8 cellular contexts compared by ENCODE assay signal in the genomic region with DNA sequence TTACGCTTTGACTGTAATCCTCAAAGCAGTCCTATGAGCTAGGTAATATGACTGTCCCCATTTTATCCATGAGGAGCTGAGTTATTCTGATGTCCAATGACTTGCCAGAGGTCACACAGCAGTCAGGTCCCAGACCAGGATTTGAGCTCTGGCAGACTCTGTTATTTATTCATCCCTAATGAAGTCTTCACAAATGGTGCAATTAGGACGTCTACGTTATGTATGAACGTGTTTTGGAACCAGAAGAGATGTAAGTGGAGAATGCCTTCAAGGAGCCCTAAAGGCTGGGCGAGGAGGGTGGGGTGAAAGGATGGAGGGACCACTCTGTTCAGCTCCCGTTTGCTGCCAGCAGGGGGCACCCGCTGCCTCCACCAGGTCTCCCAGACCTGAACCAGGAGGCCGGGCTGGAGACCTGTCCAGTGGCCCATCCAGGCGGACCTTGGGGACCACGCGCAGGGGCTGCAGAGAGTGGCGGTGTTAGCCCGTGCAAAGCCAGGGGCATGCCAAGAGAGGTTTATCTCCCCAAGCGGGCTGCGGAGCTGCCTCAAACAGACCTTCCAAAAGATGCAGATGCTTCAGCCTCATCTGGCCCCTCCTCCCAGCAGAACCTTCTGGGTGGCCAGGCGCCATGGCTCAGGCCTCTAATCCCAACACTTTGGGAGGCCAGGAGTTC. TPM values are rescaled to one million over a fixed set of nuclear protein-coding genes. Genes with fewer than 3 reads are reported as not detected.
DNase-seq lines count a peak whose midpoint lies in the region; ATAC-seq, FAIRE-seq and TF ChIP-seq lines count a peak whose summit lies in the region.

No MANE protein-coding gene starts in this region.

- FAIRE-seq in urothelium cell line (lab: Jason Lieb, UNC), result no peak

- no peak overlapping the region for H3K27ac ChIP-seq in DOHH2 (ENCODE audit: low read depth, low read length)
- H3K27ac ChIP-seq in SJSA1, result no peak overlapping the region
- H3K27ac ChIP-seq in gastroesophageal sphincter, result no peak overlapping the region
- no peak overlapping the region for H3K27ac ChIP-seq in parathyroid adenoma

- H3K9me2 ChIP-seq in DOHH2 (replicated peaks; ENCODE audit: control insufficient read depth, low read length), result no peaks in the 10 kb centered on the region

- H3K4me1 ChIP-seq in DOHH2 (ENCODE audit: control insufficient read depth, low read length), result peaks cover 11% of the 10 kb centered on the region
- H3K4me1 ChIP-seq in SJSA1 (replicated peaks), result no peaks in the 10 kb centered on the region
- no peaks in the 10 kb centered on the region for H3K4me1 ChIP-seq in gastroesophageal sphincter
- H3K4me1 ChIP-seq in parathyroid adenoma, result no peaks in the 10 kb centered on the region

- H3K36me3 ChIP-seq in DOHH2 (ENCODE audit: control insufficient read depth, low read length) (no peaks in the 10 kb centered on the region), SJSA1 (no peaks in the 10 kb centered on the region), gastroesophageal sphincter (no peaks in the 10 kb centered on the region), parathyroid adenoma (ENCODE audit: control insufficient read depth, insufficient read depth, low read length) (no peaks in the 10 kb centered on the region)

- peak; percentile 94 for TF ChIP-seq CTCF in DOHH2 (IDR thresholded peaks at IDR 0.05; ENCODE audit: low read depth, low read length, poor library complexity, severe bottlenecking)
- TF ChIP-seq CTCF in gastroesophageal sphincter (IDR thresholded peaks at IDR 0.05), result peak; percentile 39 to 70 (median 50)
- TF ChIP-seq CTCF in parathyroid adenoma (IDR thresholded peaks at IDR 0.05), result peak; percentile 86

- DNase-seq in HuH-7.5 (ENCODE audit: low spot score), result peak; percentile 77
- peak; percentile 50 to 71 for DNase-seq in SJSA1 (ENCODE audit: low read depth in 1 of 2, low spot score in 2 of 2)
- peak; percentile 63 for DNase-seq in activated effector memory CD4-positive, alpha-beta T cell treated with Interleukin-2 at 50 U/mL for 16 hours
- DNase-seq in urothelium cell line (ENCODE audit: low spot score), result peak; percentile 86

- H3K27me3 ChIP-seq in DOHH2 (ENCODE audit: control insufficient read depth, low read length), result peaks cover 9% of the 10 kb centered on the region
- H3K27me3 ChIP-seq in SJSA1 (replicated peaks), result peaks cover 17% of the 10 kb centered on the region
- H3K27me3 ChIP-seq in gastroesophageal sphincter, result peaks cover 60% of the 10 kb centered on the region
- no peaks in the 10 kb centered on the region for H3K27me3 ChIP-seq in parathyroid adenoma (ENCODE audit: control insufficient read depth, insufficient read depth, low read length)

- no peaks in the 10 kb centered on the region for H3K79me2 ChIP-seq in DOHH2 (ENCODE audit: control insufficient read depth, low read length)
- H3K79me2 ChIP-seq in parathyroid adenoma, result no peaks in the 10 kb centered on the region

- H3K9me3 ChIP-seq in DOHH2 (ENCODE audit: control insufficient read depth, insufficient read depth, low read length) (no peaks in the 10 kb centered on the region), SJSA1 (replicated peaks) (no peaks in the 10 kb centered on the region), gastroesophageal sphincter (no peaks in the 10 kb centered on the region), parathyroid adenoma (ENCODE audit: control insufficient read depth, low read length) (no peaks in the 10 kb centered on the region)

- H2AFZ ChIP-seq in parathyroid adenoma, result no peak overlapping the region

- H3K4me3 ChIP-seq in DOHH2 (ENCODE audit: low read length) (no peak overlapping the region), SJSA1 (no peak overlapping the region), gastroesophageal sphincter (no peak overlapping the region), parathyroid adenoma (ENCODE audit: low read depth, low read length) (no peak overlapping the region)

- no peak for TF ChIP-seq EP300 in gastroesophageal sphincter (IDR thresholded peaks at IDR 0.05)

- no peak for TF ChIP-seq POLR2A in gastroesophageal sphincter (IDR thresholded peaks at IDR 0.05)

- no peaks in the 10 kb centered on the region for H4K20me1 ChIP-seq in DOHH2 (ENCODE audit: control insufficient read depth, insufficient read depth, low read depth, low read length)

- WGBS in gastroesophageal sphincter (ENCODE audit: low coverage in 1 of 2), 2 donors, result 8 to 10% methylated on average over 6 to 8 of the region's 16 CpGs

- H3K4me2 ChIP-seq in DOHH2 (ENCODE audit: low read length), result no peak overlapping the region
- H3K4me2 ChIP-seq in parathyroid adenoma (ENCODE audit: low read length), result no peak overlapping the region

- peak; percentile 73 for ATAC-seq in gastroesophageal sphincter
- no peak for ATAC-seq in HG03457 (IDR thresholded peaks at IDR 0.05; ENCODE audit: unreplicated experiment)

- H3F3A ChIP-seq in DOHH2 (ENCODE audit: control insufficient read depth, insufficient read depth), result no peaks in the 10 kb centered on the region

- no peak overlapping the region for H3K9ac ChIP-seq in parathyroid adenoma

RNA-seq across cellular contexts. Expression of a gene that starts 15.2 kb away (rescaled TPM):
- 8.1 and 12.2 TPM in 2 replicates for total RNA-seq in SJSA1 (2014; rRNA removed; shearing (Covaris generic))
- total RNA-seq in gastroesophageal sphincter, result 10 to 100 TPM in 3 of 4 donors, 1 to 10 TPM in 1; 7.5 to 17.9 (median 16.5) TPM

RNA-seq across cellular contexts. Expression of a gene that starts 21.5 kb away (rescaled TPM):
- not detected in 2 replicates for total RNA-seq in SJSA1 (2014; rRNA removed; shearing (Covaris generic))
- total RNA-seq in gastroesophageal sphincter, result 1 to 10 TPM in 2 of 4 donors, under 1 TPM in 1, not detected in 1; 0.15 to 3.9 (median 1.2) TPM

RNA-seq across cellular contexts. Expression of a gene that starts 41.8 kb away (rescaled TPM):
- not detected in 2 replicates for total RNA-seq in SJSA1 (2014; rRNA removed; shearing (Covaris generic))
- total RNA-seq in gastroesophageal sphincter, result not detected

RNA-seq across cellular contexts. Expression of a gene that starts 52.8 kb away (rescaled TPM):
- 5.2 and 9.6 TPM in 2 replicates for total RNA-seq in SJSA1 (2014; rRNA removed; shearing (Covaris generic))
- 10 to 100 TPM; 21.5 to 45.3 (median 39.2) TPM for total RNA-seq in gastroesophageal sphincter
